27 cellular contexts compared by ENCODE assay signal in genomic region chr14:76272774-76273173, GRCh38.
A peak's percentile ranks its signal among the peaks of the same experiment; 100 is the strongest.
DNase-seq lines count a peak whose midpoint lies in the region; ATAC-seq, FAIRE-seq and TF ChIP-seq lines count a peak whose summit lies in the region.
"Had no signal": no experiment of that assay in that cellular context is flagged by ENCODE, and none has a peak within 500 bp of the region (broad histone marks: within the 10 kb centered on the region; RNA-seq: fewer than 3 reads in every experiment).

No MANE protein-coding gene starts in this region.

- H3K14ac ChIP-seq in H9 (ENCODE audit: insufficient read depth, low read length): no peak overlapping the region

- no peak overlapping the region for H3K27ac ChIP-seq in H9 (ENCODE audit: insufficient read length, low read depth, low read length)
- H3K27ac ChIP-seq in naive thymus-derived CD4-positive, alpha-beta T cell (ENCODE audit: low read depth, low read length): no peak overlapping the region
- H3K27ac ChIP-seq: A549; BLaER1 treated with 17β-estradiol and CSF1 and Interleukin-3, amounts not matched to agents 10 nM and 100 nM; GM23248 had no signal

- no peak for TF ChIP-seq CTCF in H9 (conservative IDR thresholded peaks at IDR 0.05)
- TF ChIP-seq CTCF in fibroblast of mammary gland (conservative IDR thresholded peaks at IDR 0.05; ENCODE audit: control insufficient read depth, insufficient read depth, low read depth, low read length): no peak

- no peak overlapping the region for H2BK12ac ChIP-seq in H9 (ENCODE audit: insufficient read length, low read depth, low read length)

- no peak overlapping the region for H3K4me3 Mint-ChIP-seq in H9
- no peak overlapping the region for H3K4me3 Mint-ChIP-seq in naive thymus-derived CD4-positive, alpha-beta T cell
- H3K4me3 Mint-ChIP-seq: CD14-positive monocyte; CD4-positive, alpha-beta T cell; CD8-positive, alpha-beta memory T cell; HFFc6 had no signal

- POLR2A ChIA-PET in naive thymus-derived CD4-positive, alpha-beta T cell (lab: Charles Lee): no interaction called here

- H2AFZ ChIP-seq in H9 (ENCODE audit: low read length): no peak overlapping the region
- H2AFZ ChIP-seq: GM23248 had no signal

- no peak overlapping the region for H3K4me3 ChIP-seq in fibroblast of mammary gland (ENCODE audit: control insufficient read depth, low read depth, low read length)
- H3K4me3 ChIP-seq in naive thymus-derived CD4-positive, alpha-beta T cell (ENCODE audit: low read length): no peak overlapping the region
- H3K4me3 ChIP-seq: A549; BLaER1 treated with 17β-estradiol and CSF1 and Interleukin-3, amounts not matched to agents 10 nM and 100 nM; GM12878; GM23248 had no signal

- H3K23ac ChIP-seq in H9 (ENCODE audit: insufficient read length, low read depth, low read length): no peak overlapping the region

- peak overlapping the region in 1 of 3 experiments; percentile 36; a peak in 1 of 7 replicates for H3K27ac Mint-ChIP-seq in H9
- no peak overlapping the region for H3K27ac Mint-ChIP-seq in naive thymus-derived CD4-positive, alpha-beta T cell
- H3K27ac Mint-ChIP-seq: CD14-positive monocyte; CD4-positive, alpha-beta T cell; CD8-positive, alpha-beta memory T cell; HFFc6 had no signal

- H2BK15ac ChIP-seq in H9 (ENCODE audit: low read depth, low read length): no peak overlapping the region

- no peaks in the 10 kb centered on the region for H3K9me3 ChIP-seq in H9 (ENCODE audit: control insufficient read depth, low read depth, low read length)
- H3K9me3 ChIP-seq in naive thymus-derived CD4-positive, alpha-beta T cell (ENCODE audit: control insufficient read depth in 2 of 3, low read length in 3 of 3): no peaks in the 10 kb centered on the region
- H3K9me3 ChIP-seq: A549, BE2C had no signal

- no peaks in the 10 kb centered on the region; the same call in 1 of the 2 replicates for H3K4me1 ChIP-seq in H9 (ENCODE audit: insufficient read depth, low read length)
- no peaks in the 10 kb centered on the region for H3K4me1 ChIP-seq in naive thymus-derived CD4-positive, alpha-beta T cell (ENCODE audit: control insufficient read depth in 2 of 2, insufficient read depth in 2 of 2, low read length in 2 of 2)
- H3K4me1 ChIP-seq: A549, BE2C had no signal

- H3K27me3 ChIP-seq in H9 (ENCODE audit: insufficient read depth, low read length): no peaks in the 10 kb centered on the region
- H3K27me3 ChIP-seq in naive thymus-derived CD4-positive, alpha-beta T cell (ENCODE audit: control insufficient read depth in 2 of 2, insufficient read depth in 2 of 2, low read length in 2 of 2): no peaks in the 10 kb centered on the region
- H3K27me3 ChIP-seq: BLaER1 treated with 17β-estradiol and CSF1 and Interleukin-3, amounts not matched to agents 10 nM and 100 nM had no signal

- H3K4me2 ChIP-seq in H9 (ENCODE audit: insufficient read depth, insufficient read length, low read length): no peak overlapping the region
- H3K4me2 ChIP-seq: A549; BLaER1 treated with 17β-estradiol and CSF1 and Interleukin-3, amounts not matched to agents 10 nM and 100 nM had no signal

- H3K56ac ChIP-seq in H9 (ENCODE audit: insufficient read length, low read depth, low read length): no peak overlapping the region

- peaks cover 40% of the 10 kb centered on the region for H3K27me3 Mint-ChIP-seq in H9 (ENCODE audit: low read depth)
- peaks cover 5 to 47% (median 12%) of the 10 kb centered on the region in 5 donors for H3K27me3 Mint-ChIP-seq in naive thymus-derived CD4-positive, alpha-beta T cell

- H3K36me3 ChIP-seq in naive thymus-derived CD4-positive, alpha-beta T cell (ENCODE audit: control insufficient read depth in 2 of 3, insufficient read depth in 3 of 3, low read length in 3 of 3): no peaks in the 10 kb centered on the region
- H3K36me3 ChIP-seq: BE2C; BLaER1 treated with 17β-estradiol and CSF1 and Interleukin-3, amounts not matched to agents 10 nM and 100 nM had no signal

- no peaks in the 10 kb centered on the region for H3K79me2 ChIP-seq in H9 (ENCODE audit: insufficient read depth, low read length)

- H2BK120ac ChIP-seq in H9 (ENCODE audit: low read depth, low read length, poor library complexity, severe bottlenecking): no peak overlapping the region

- peak; percentile 36 for FAIRE-seq in HTR-8/SVneo (lab: Jason Lieb, UNC)
- FAIRE-seq: A549, D721Med, GM19239, H1 had no signal

- no peak overlapping the region for H2AK5ac ChIP-seq in H9 (ENCODE audit: insufficient read length, low read length)

- CTCF ChIA-PET in naive thymus-derived CD4-positive, alpha-beta T cell (lab: Charles Lee): no interaction called here

- H3K36me3 Mint-ChIP-seq in H9 (ENCODE audit: insufficient read depth in 1 of 3, low read depth in 3 of 3): no peaks in the 10 kb centered on the region
- no peaks in the 10 kb centered on the region for H3K36me3 Mint-ChIP-seq in naive thymus-derived CD4-positive, alpha-beta T cell
- H3K36me3 Mint-ChIP-seq: CD14-positive monocyte; CD8-positive, alpha-beta memory T cell had no signal

- H2BK5ac ChIP-seq in H9 (ENCODE audit: insufficient read length, low read length): no peak overlapping the region

- no peak overlapping the region for H2BK20ac ChIP-seq in H9 (ENCODE audit: low read depth, low read length, poor library complexity, severe bottlenecking)

- no peaks in the 10 kb centered on the region for H4K20me1 ChIP-seq in H9 (ENCODE audit: control insufficient read depth, insufficient read depth, insufficient read length)
- H4K20me1 ChIP-seq: BLaER1 treated with 17β-estradiol and CSF1 and Interleukin-3, amounts not matched to agents 10 nM and 100 nM had no signal

- no peak for ATAC-seq in naive thymus-derived CD4-positive, alpha-beta T cell
- ATAC-seq: GM12878, HCT116 had no signal

- H4K8ac ChIP-seq in H9 (replicated peaks; ENCODE audit: insufficient read length, low read depth, low read length): no peak overlapping the region

- DNase-seq in H9 (peak; percentile 1), HTR-8/SVneo (ENCODE audit: insufficient read length, low spot score) (no peak), fibroblast of mammary gland (ENCODE audit: low read depth) (peak; percentile 5)
- DNase-seq in naive thymus-derived CD4-positive, alpha-beta T cell: no peak
- no peak for DNase-seq in stimulated activated CD4-positive, alpha-beta T cell treated with anti-CD3 and anti-CD28 coated beads, Interleukin-15, amount 100 ng/mL, for 24 hours
- no peak for DNase-seq in activated naive CD4-positive, alpha-beta T cell treated with anti-CD3 and anti-CD28 coated beads, Interleukin-2, amount 50 U/mL, for 16 hours
- DNase-seq: 8988T; ACHN; AML-193; BE2C; CD4-positive, alpha-beta T cell; CD8-positive, alpha-beta memory T cell; DMS 273 treated with DMSO at 0.1 percent for 48 hours; DMS79; EL; GDM1; GM23248; H7; HFFc6 had no signal

- intact Hi-C loops in naive thymus-derived CD4-positive, alpha-beta T cell (cut with micrococcal nuclease): no loop called here

- no peaks in the 10 kb centered on the region for H3K79me1 ChIP-seq in H9 (ENCODE audit: insufficient read depth, low read depth, low read length, poor library complexity, severe bottlenecking)

- H3K9ac ChIP-seq in H9 (ENCODE audit: extremely low read depth, insufficient read length, low read length): no peak overlapping the region
- H3K9ac ChIP-seq: BLaER1 treated with 17β-estradiol and CSF1 and Interleukin-3, amounts not matched to agents 10 nM and 100 nM; GM23248 had no signal

- no peak overlapping the region for H4K91ac ChIP-seq in H9 (ENCODE audit: insufficient read length, low read depth, low read length)

- no peak overlapping the region for H3T11ph ChIP-seq in H9 (ENCODE audit: low read length)

- H3K4me1 Mint-ChIP-seq in H9: peaks cover 3 to 8% of the 10 kb centered on the region in 2 experiments; a peak in 3 of 4 replicates
- H3K4me1 Mint-ChIP-seq in naive thymus-derived CD4-positive, alpha-beta T cell: no peaks in the 10 kb centered on the region
- H3K4me1 Mint-ChIP-seq: CD8-positive, alpha-beta memory T cell had no signal

- no peak overlapping the region for H4K5ac ChIP-seq in H9 (ENCODE audit: insufficient read length, low read depth, low read length)

- no peaks in the 10 kb centered on the region for H3K9me3 Mint-ChIP-seq in H9
- peaks cover 0 to 4% (median 0%) of the 10 kb centered on the region in 11 donors for H3K9me3 Mint-ChIP-seq in naive thymus-derived CD4-positive, alpha-beta T cell
- H3K9me3 Mint-ChIP-seq: CD4-positive, alpha-beta T cell; CD8-positive, alpha-beta memory T cell; HFFc6 had no signal

- no peak overlapping the region for H3K4ac ChIP-seq in H9 (ENCODE audit: low read depth, low read length)

- no peak overlapping the region for H3K18ac ChIP-seq in H9 (ENCODE audit: insufficient read length, low read depth, low read length)

- H3K23me2 ChIP-seq in H9 (ENCODE audit: insufficient read length, low read depth, low read length, poor library complexity, severe bottlenecking): no peaks in the 10 kb centered on the region

Comparison
In these comparisons a context has a peak if more than half of its experiments do, and no peak if none do; other contexts are left out.
1. DNase-seq: peak in H9 (single experiment) and fibroblast of mammary gland (single experiment); none in HTR-8/SVneo (single experiment), naive thymus-derived CD4-positive, alpha-beta T cell (0 of 9), stimulated activated CD4-positive, alpha-beta T cell treated with anti-CD3 and anti-CD28 coated beads, Interleukin-15, amount 100 ng/mL, for 24 hours (single experiment) and activated naive CD4-positive, alpha-beta T cell treated with anti-CD3 and anti-CD28 coated beads, Interleukin-2, amount 50 U/mL, for 16 hours (single experiment).